In genomic region chr1:202348509-202349262, GRCh38 we compare ENCODE assay signal across 1 cellular context.
A peak's percentile ranks its signal among the peaks of the same experiment; 100 is the strongest.
TF ChIP-seq lines count a peak whose summit lies in the region.

Gene PPP1R12B, plus strand, starts transcription at chr1:202348699. Its CDS starts 153 bp downstream, at chr1:202348852.

TF ChIP-seq in GM12878, 131 proteins besides CTCF, POLR2A, EP300 and RAD21 (continued from another document):
- TF ChIP-seq SKIL (IDR thresholded peaks at IDR 0.05; ENCODE audit: low read depth, poor library complexity, severe bottlenecking) (no peak), HDAC6 (IDR thresholded peaks at IDR 0.05; ENCODE audit: unreplicated experiment) (no peak), SIX5 (IDR thresholded peaks at IDR 0.05; ENCODE audit: low read depth, low read length, severe bottlenecking) (peak; percentile 96), ZNF217 (IDR thresholded peaks at IDR 0.05) (no peak), FOXM1 (IDR thresholded peaks at IDR 0.05; ENCODE audit: low read depth, low read length) (no peak), PAX8 (IDR thresholded peaks at IDR 0.05) (no peak), MLLT1 (IDR thresholded peaks at IDR 0.05) (no peak), POLR2AphosphoS2 (IDR thresholded peaks at IDR 0.05; ENCODE audit: low read depth, low read length) (no peak), NR2C2 (IDR thresholded peaks at IDR 0.05; ENCODE audit: borderline replicate concordance, control insufficient read depth, insufficient read length, low read depth) (no peak), FOXK2 (IDR thresholded peaks at IDR 0.05) (no peak), ZNF687 (IDR thresholded peaks at IDR 0.05) (no peak), USF2 (IDR thresholded peaks at IDR 0.05; ENCODE audit: borderline replicate concordance, low read depth, low read length) (peak; percentile 50; the same call in 1 of the 2 replicates), ESRRA (IDR thresholded peaks at IDR 0.05; ENCODE audit: low read length) (no peak), ZBTB33 (IDR thresholded peaks at IDR 0.05) (no peak), CHD2 (IDR thresholded peaks at IDR 0.05; ENCODE audit: borderline replicate concordance, low read depth, low read length) (peak; percentile 89), BCL3 (IDR thresholded peaks at IDR 0.05; ENCODE audit: borderline replicate concordance, insufficient read depth, low read depth, low read length, poor library complexity, severe bottlenecking) (no peak), BRCA1 (IDR thresholded peaks at IDR 0.05; ENCODE audit: low read depth, low read length) (no peak), PAX5 (IDR thresholded peaks at IDR 0.05; ENCODE audit: borderline replicate concordance, low read depth, low read length) (no peak), POLR2AphosphoS5 (IDR thresholded peaks at IDR 0.05; ENCODE audit: low read length) (no peak), BCLAF1 (IDR thresholded peaks at IDR 0.05) (no peak), ZBED1 (IDR thresholded peaks at IDR 0.05; ENCODE audit: borderline replicate concordance) (no peak), ZBTB4 (CRISPR knock-in tag; IDR thresholded peaks at IDR 0.05) (no peak), CHD1 (IDR thresholded peaks at IDR 0.05; ENCODE audit: low read depth, low read length) (no peak), CEBPB (IDR thresholded peaks at IDR 0.05; ENCODE audit: borderline replicate concordance in 1 of 2, low read depth in 2 of 2, low read length in 2 of 2) (no peak), FOS (IDR thresholded peaks at IDR 0.05; ENCODE audit: borderline replicate concordance, extremely low read depth, insufficient read length) (no peak), EED (IDR thresholded peaks at IDR 0.05; ENCODE audit: low read depth) (no peak), LARP7 (IDR thresholded peaks at IDR 0.05) (peak; percentile 80; the same call in 1 of the 2 replicates), NR2F1 (conservative IDR thresholded peaks at IDR 0.05) (peak; percentile 97), ATF2 (IDR thresholded peaks at IDR 0.05; ENCODE audit: low read length) (no peak)
TF ChIP-seq in GM12878: peak in this region for 32.
